Comparison of ENCODE assay signal across 9 cellular contexts in the genomic region with DNA sequence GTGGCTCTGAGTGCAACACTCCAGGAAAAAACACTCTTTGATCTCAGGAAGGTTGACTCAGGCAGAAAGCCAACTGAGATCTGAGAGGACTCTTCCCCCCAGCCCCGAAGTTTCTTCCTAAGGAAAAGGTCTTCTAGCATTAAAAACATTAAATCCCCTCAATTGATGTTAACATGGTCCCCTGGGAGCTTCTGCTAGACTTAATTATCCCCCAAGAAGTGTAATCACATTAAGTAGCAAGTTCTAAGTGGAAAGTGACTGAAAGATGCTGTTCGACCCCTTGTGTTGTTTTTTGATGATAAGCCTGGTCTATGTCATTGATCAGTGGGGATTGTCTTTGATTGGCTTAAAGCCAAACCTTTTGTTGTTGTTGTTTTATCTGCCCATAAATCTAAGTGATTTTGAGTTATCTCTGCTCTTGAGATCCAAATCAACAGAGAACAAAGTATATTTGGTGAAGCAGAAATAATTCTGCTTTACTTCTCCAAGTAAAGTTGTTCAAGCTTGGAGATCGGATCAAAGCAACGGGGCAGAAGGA. TPM values are rescaled to one million over a fixed set of nuclear protein-coding genes. Genes with fewer than 3 reads are reported as not detected.
DNase-seq lines count a peak whose midpoint lies in the region; ATAC-seq, FAIRE-seq and TF ChIP-seq lines count a peak whose summit lies in the region.
"Had no signal": no experiment of that assay in that cellular context is flagged by ENCODE, and none has a peak within 500 bp of the region (broad histone marks: within the 10 kb centered on the region; RNA-seq: fewer than 3 reads in every experiment).

No MANE protein-coding gene starts in this region.

- H4K20me1 ChIP-seq in KMS-11 (ENCODE audit: insufficient read depth) (no peaks in the 10 kb centered on the region), HepG2 (ENCODE audit: insufficient read depth, low read length) (no peaks in the 10 kb centered on the region)

- POLR2A ChIA-PET in HepG2 (lab: Yijun Ruan, JAX), result no interaction called here

- H3K36me3 ChIP-seq in KMS-11 (ENCODE audit: insufficient read depth) (no peaks in the 10 kb centered on the region), HepG2 (replicated peaks in 1 of 2; ENCODE audit: control insufficient read depth in 1 of 2, insufficient read depth in 2 of 2, low read length in 2 of 2) (peaks cover 0 to 1% of the 10 kb centered on the region in 2 experiments; a peak in 2 of 5 replicates), suprapubic skin (peaks cover 9% of the 10 kb centered on the region)

- ATAC-seq in HepG2 (no peak), HG03045 (IDR thresholded peaks at IDR 0.05; ENCODE audit: unreplicated experiment) (no peak), GM18861 (IDR thresholded peaks at IDR 0.05; ENCODE audit: unreplicated experiment) (no peak)

- H3K4me3 ChIP-seq in KMS-11 (IDR thresholded peaks at IDR 0.05; ENCODE audit: insufficient read depth, low read depth, low read length) (no peak overlapping the region), HepG2 (replicated peaks in 1 of 3; ENCODE audit: insufficient read depth in 1 of 3, low read depth in 2 of 3, low read length in 3 of 3) (peak overlapping the region; percentile 24 to 34 (median 26); a peak in 4 of 6 replicates), suprapubic skin (peak overlapping the region; percentile 77)

- CTCF ChIA-PET in HepG2 (lab: Yijun Ruan, JAX; ENCODE audit: low intra/inter-chr PET ratio, low total read pairs), result interaction anchor here (1.8 kb wide), 1 partner anchor 138 kb away, joined by 9 read pairs; no protein-coding TSS in a partner anchor

- BruUV-seq in HepG2 (replicated peaks; lab: Mats Ljungman, UMichigan), result no TSS peak

- no peak overlapping the region for H3K9ac ChIP-seq in KMS-11
- H3K9ac ChIP-seq in HepG2 (ENCODE audit: insufficient read depth, low read depth, low read length), result peak overlapping the region; percentile 35; the same call in 1 of the 2 replicates

- H3K4me2 ChIP-seq in KMS-11, result peak overlapping the region; percentile 8; the same call in 1 of the 2 replicates
- peak overlapping the region; percentile 96 for H3K4me2 ChIP-seq in HepG2 (ENCODE audit: low read depth, low read length)

- no peak for TF ChIP-seq EP300 in HepG2 (IDR thresholded peaks at IDR 0.05; ENCODE audit: low read depth in 2 of 2, low read length in 2 of 2)
- TF ChIP-seq EP300 in HepG2 (CRISPR knock-in tag; IDR thresholded peaks at IDR 0.05; ENCODE audit: borderline replicate concordance), result no peak
- no peak for TF ChIP-seq EP300 in suprapubic skin (IDR thresholded peaks at IDR 0.05)

- FAIRE-seq in HepG2 (lab: Jason Lieb, UNC), result no peak
- FAIRE-seq in GM19239 (lab: Jason Lieb, UNC), result no peak

- TF ChIP-seq CTCF in KMS-11 (conservative IDR thresholded peaks at IDR 0.05; ENCODE audit: low read depth, low read length) (no peak), HepG2 (CRISPR knock-in tag; IDR thresholded peaks at IDR 0.05) (no peak), suprapubic skin (IDR thresholded peaks at IDR 0.05) (no peak)

- TF ChIP-seq RAD21 in HepG2 (CRISPR knock-in tag; IDR thresholded peaks at IDR 0.05), result no peak

- no peaks in the 10 kb centered on the region for H3K4me1 ChIP-seq in KMS-11 (ENCODE audit: low read depth, poor library complexity, severe bottlenecking)
- H3K4me1 ChIP-seq in HepG2 (ENCODE audit: insufficient read depth, low read length), result peaks cover 74% of the 10 kb centered on the region
- H3K4me1 ChIP-seq in suprapubic skin, result peaks cover 51% of the 10 kb centered on the region

- no peak overlapping the region for H3K27ac ChIP-seq in KMS-11
- H3K27ac ChIP-seq in HepG2 (ENCODE audit: extremely low read length, insufficient read depth, low read length), result no peak overlapping the region
- no peak overlapping the region for H3K27ac ChIP-seq in suprapubic skin

- in situ Hi-C loops in HepG2 (cut with HindIII; ENCODE audit: extremely low pct_ligation_motif_present, low pct_unique_long_range_greater_than_20kb), result loop anchor here (10.0 to 25.0 kb wide), 3 partner anchors 794 to 1306 kb away; no protein-coding TSS in a partner anchor

- no peaks in the 10 kb centered on the region for H3K27me3 ChIP-seq in KMS-11 (ENCODE audit: insufficient read depth, low read depth)
- H3K27me3 ChIP-seq in HepG2 (ENCODE audit: control insufficient read depth in 1 of 2, insufficient read depth in 2 of 2, low read length in 2 of 2), result peaks cover 3 to 19% of the 10 kb centered on the region in 2 experiments; a peak in 4 of 5 replicates
- no peaks in the 10 kb centered on the region for H3K27me3 ChIP-seq in suprapubic skin

- intact Hi-C loops in HepG2 (cut with micrococcal nuclease; ENCODE audit: unreplicated experiment), result loop anchor here (2.0 to 10.0 kb wide), 3 partner anchors 744 to 1308 kb away; no protein-coding TSS in a partner anchor

- DNase-seq in astrocyte of the hippocampus (ENCODE audit: low read depth, low spot score) (peak; percentile 39), HepG2 (ENCODE audit: low spot score) (no peak), suprapubic skin (ENCODE audit: low spot score in 2 of 2) (no peak), GM19239 (ENCODE audit: insufficient read length, low spot score) (no peak), GM19240 (ENCODE audit: insufficient read length, low spot score) (no peak)

- no peaks in the 10 kb centered on the region for H3K9me3 ChIP-seq in HepG2 (ENCODE audit: low read length)
- no peaks in the 10 kb centered on the region for H3K9me3 ChIP-seq in suprapubic skin

- H2AFZ ChIP-seq in KMS-11 (ENCODE audit: low read depth), result peak overlapping the region; percentile 11; the same call in 1 of the 2 replicates
- no peak overlapping the region for H2AFZ ChIP-seq in HepG2 (ENCODE audit: low read length)

- WGBS in HepG2 (ENCODE audit: low lambda C conversion rate), result 28% methylated on average over 4 of the region's 4 CpGs
- WGBS in suprapubic skin, result 36% methylated on average over 4 of the region's 4 CpGs

- H3K79me2 ChIP-seq in KMS-11 (ENCODE audit: insufficient read depth, low read depth), result no peaks in the 10 kb centered on the region
- peaks cover 2% of the 10 kb centered on the region for H3K79me2 ChIP-seq in HepG2 (ENCODE audit: insufficient read depth, low read length)

- TF ChIP-seq POLR2A in HepG2 (IDR thresholded peaks at IDR 0.05; ENCODE audit: insufficient read depth in 1 of 2, low read depth in 2 of 2, low read length in 2 of 2) (no peak), suprapubic skin (IDR thresholded peaks at IDR 0.05) (no peak)

TF ChIP-seq in HepG2, 621 proteins besides CTCF, POLR2A, EP300 and RAD21 (continues in another document):
- TF ChIP-seq CREM (IDR thresholded peaks at IDR 0.05) (no peak), CREM (CRISPR knock-in tag; IDR thresholded peaks at IDR 0.05) (no peak), SMAD9 (CRISPR knock-in tag; IDR thresholded peaks at IDR 0.05) (no peak), CCAR2 (optimal IDR thresholded peaks at IDR 0.05; ENCODE audit: low read depth, low read length) (no peak), HES4 (CRISPR knock-in tag; IDR thresholded peaks at IDR 0.05; ENCODE audit: borderline replicate concordance) (no peak), FIP1L1 (IDR thresholded peaks at IDR 0.05; ENCODE audit: borderline replicate concordance, insufficient read depth, low read depth, low read length) (no peak), TGIF2 (CRISPR knock-in tag; IDR thresholded peaks at IDR 0.05) (no peak), SIX1 (CRISPR knock-in tag; IDR thresholded peaks at IDR 0.05; ENCODE audit: borderline replicate concordance) (no peak)
- TF ChIP-seq, protein P1, sequence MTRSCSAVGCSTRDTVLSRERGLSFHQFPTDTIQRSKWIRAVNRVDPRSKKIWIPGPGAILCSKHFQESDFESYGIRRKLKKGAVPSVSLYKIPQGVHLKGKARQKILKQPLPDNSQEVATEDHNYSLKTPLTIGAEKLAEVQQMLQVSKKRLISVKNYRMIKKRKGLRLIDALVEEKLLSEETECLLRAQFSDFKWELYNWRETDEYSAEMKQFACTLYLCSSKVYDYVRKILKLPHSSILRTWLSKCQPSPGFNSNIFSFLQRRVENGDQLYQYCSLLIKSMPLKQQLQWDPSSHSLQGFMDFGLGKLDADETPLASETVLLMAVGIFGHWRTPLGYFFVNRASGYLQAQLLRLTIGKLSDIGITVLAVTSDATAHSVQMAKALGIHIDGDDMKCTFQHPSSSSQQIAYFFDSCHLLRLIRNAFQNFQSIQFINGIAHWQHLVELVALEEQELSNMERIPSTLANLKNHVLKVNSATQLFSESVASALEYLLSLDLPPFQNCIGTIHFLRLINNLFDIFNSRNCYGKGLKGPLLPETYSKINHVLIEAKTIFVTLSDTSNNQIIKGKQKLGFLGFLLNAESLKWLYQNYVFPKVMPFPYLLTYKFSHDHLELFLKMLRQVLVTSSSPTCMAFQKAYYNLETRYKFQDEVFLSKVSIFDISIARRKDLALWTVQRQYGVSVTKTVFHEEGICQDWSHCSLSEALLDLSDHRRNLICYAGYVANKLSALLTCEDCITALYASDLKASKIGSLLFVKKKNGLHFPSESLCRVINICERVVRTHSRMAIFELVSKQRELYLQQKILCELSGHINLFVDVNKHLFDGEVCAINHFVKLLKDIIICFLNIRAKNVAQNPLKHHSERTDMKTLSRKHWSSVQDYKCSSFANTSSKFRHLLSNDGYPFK (CRISPR knock-in tag; IDR thresholded peaks at IDR 0.05; ENCODE audit: borderline replicate concordance), result no peak

RNA-seq across cellular contexts. Expression of a gene that starts 3.4 kb away (rescaled TPM):
- 3.7 and 5.8 TPM in 2 replicates for total RNA-seq in HepG2 (2016; rRNA removed; fragmentation: Illumina TruSeq; extraction: Trizol)
- total RNA-seq in HepG2 (2016; cell fraction: cytosol; rRNA removed; fragmentation: Illumina TruSeq; extraction: Trizol; ENCODE audit: low read depth), result 0.40 and 0.62 TPM in 2 replicates
- 2.3 and 7.2 TPM in 2 replicates for total RNA-seq in HepG2 (2016; cell fraction: insoluble cytoplasmic fraction; rRNA removed; fragmentation: Illumina TruSeq; extraction: Trizol)
- total RNA-seq in HepG2 (2016; cell fraction: membrane; rRNA removed; fragmentation: Illumina TruSeq; extraction: Trizol), result 1.4 and 1.5 TPM in 2 replicates
- total RNA-seq in HepG2 (2016; cell fraction: nucleus; rRNA removed; fragmentation: Illumina TruSeq; extraction: Trizol), result 8.7 and 10.3 TPM in 2 replicates
- 5.3 and 5.8 TPM in 2 replicates for polyA plus RNA-seq in HepG2 (2011; rRNA removed)
- 3.6 and 4.6 TPM in 2 replicates for polyA plus RNA-seq in HepG2 (2011; cell fraction: cytosol; rRNA removed)
- polyA plus RNA-seq in HepG2 (2011; cell fraction: nucleus; rRNA removed), result 7.4 and 8.5 TPM in 2 replicates
- 7.2 and 14.9 TPM in 2 replicates for polyA plus RNA-seq in HepG2 (2012)
- 0.29 and 0.38 TPM in 2 replicates for polyA plus RNA-seq in HepG2 (2016; cell fraction: cytosol; fragmentation: Illumina TruSeq; extraction: Trizol; ENCODE audit: low read depth)
- polyA plus RNA-seq in HepG2 (2016; cell fraction: insoluble cytoplasmic fraction; fragmentation: Illumina TruSeq; extraction: Trizol; ENCODE audit: low read depth), result 2.2 and 2.4 TPM in 2 replicates
- 0.31 and 0.57 TPM in 2 replicates for polyA plus RNA-seq in HepG2 (2016; cell fraction: membrane; fragmentation: Illumina TruSeq; extraction: Trizol; ENCODE audit: low read depth)
- polyA plus RNA-seq in HepG2 (2016; cell fraction: nucleus; fragmentation: Illumina TruSeq; extraction: Trizol; ENCODE audit: insufficient read depth, low read depth), result 6.3 and 7.6 TPM in 2 replicates
- polyA minus RNA-seq in HepG2 (2011; rRNA and poly(A)+ RNA removed; ENCODE audit: low replicate concordance), result 10.2 and 16.5 TPM in 2 replicates
- polyA minus RNA-seq in HepG2 (2011; cell fraction: cytosol; rRNA and poly(A)+ RNA removed), result 12.9 and 14.9 TPM in 2 replicates
- polyA minus RNA-seq in HepG2 (2011; cell fraction: nucleus; rRNA and poly(A)+ RNA removed), result 20.0 and 24.4 TPM in 2 replicates
- total RNA-seq in suprapubic skin, result 10 to 100 TPM in 3 of 4 donors, 1 to 10 TPM in 1; 9.5 to 23.7 (median 18.2) TPM
- total RNA-seq: activated B cell treated with CpG ODN at 0.5 μM for 24 hours had no signal
